Comparison of ENCODE assay signal across 24 cellular contexts in genomic region chr5:81182396-81183390, GRCh38. TPM values are rescaled to one million over a fixed set of nuclear protein-coding genes. Genes with fewer than 3 reads are reported as not detected.
DNase-seq lines count a peak whose midpoint lies in the region; ATAC-seq, FAIRE-seq and TF ChIP-seq lines count a peak whose summit lies in the region.
"Had no signal": no experiment of that assay in that cellular context is flagged by ENCODE, and none has a peak within 500 bp of the region (broad histone marks: within the 10 kb centered on the region; RNA-seq: fewer than 3 reads in every experiment).

No MANE protein-coding gene starts in this region.

- no peak for DNase-seq in activated T-cell treated with anti-CD3 and anti-CD28 coated beads, Interleukin-2, amount 50 U/mL, for 72 hours
- DNase-seq in activated T-cell treated with anti-CD3 and anti-CD28 coated beads, Interleukin-2, amount 50 U/mL, for 48 hours, result no peak
- DNase-seq in GM12892 (ENCODE audit: insufficient read length) (no peak), trophoblast cell (no peak), NCI-H2196 treated with DMSO at 0.1 percent for 48 hours (lab: John Stamatoyannopoulos, UW; ENCODE audit: unreplicated experiment) (no peak), adrenal gland (no peak), OCI-M2 (lab: John Stamatoyannopoulos, UW; ENCODE audit: unreplicated experiment) (no peak)
- DNase-seq: activated CD4-positive, alpha-beta T cell treated with anti-CD3 and anti-CD28 coated beads for 4 hours; activated naive CD4-positive, alpha-beta T cell treated with anti-CD3 and anti-CD28 coated beads for 36 hours; DMS153; heart right ventricle; left colon; NCI-H1048; NCI-H187 treated with DMSO at 0.1 percent for 48 hours; NCI-H226; NCI-H748 treated with DMSO at 0.1 percent for 48 hours; SW 1271 had no signal

- peak overlapping the region; percentile 52 for H4K8ac ChIP-seq in trophoblast cell (ENCODE audit: low read depth, low read length)

- no peak overlapping the region for H4K12ac ChIP-seq in trophoblast cell (ENCODE audit: low read depth, low read length)

- ATAC-seq in activated T-cell treated with anti-CD3 and anti-CD28 coated beads, Interleukin-2, amount 50 U/mL, for 72 hours (replicated peaks in 1 of 2), result peak; percentile 84 to 89
- ATAC-seq: heart right ventricle, left colon had no signal

- H3K9me3 ChIP-seq in OCI-LY3 (ENCODE audit: insufficient read depth, low read length), result no peaks in the 10 kb centered on the region
- no peaks in the 10 kb centered on the region for H3K9me3 ChIP-seq in trophoblast cell (ENCODE audit: insufficient read depth, low read depth, low read length)
- no peaks in the 10 kb centered on the region for H3K9me3 ChIP-seq in adrenal gland (replicated peaks in 1 of 3)
- H3K9me3 ChIP-seq: heart right ventricle had no signal

- H3K9ac ChIP-seq in OCI-LY3 (ENCODE audit: low read length) (peak overlapping the region; percentile 25; the same call in 1 of the 2 replicates), trophoblast cell (ENCODE audit: low read length) (no peak overlapping the region)

- H3K79me2 ChIP-seq in OCI-LY3 (ENCODE audit: low read length), result no peaks in the 10 kb centered on the region
- H3K79me2 ChIP-seq in trophoblast cell (ENCODE audit: control insufficient read depth, insufficient read depth, low read length, poor library complexity), result peaks cover 11% of the 10 kb centered on the region

- H2AK5ac ChIP-seq in trophoblast cell (ENCODE audit: low read length), result peak overlapping the region; percentile 80

- no peaks in the 10 kb centered on the region for H4K20me1 ChIP-seq in OCI-LY3 (ENCODE audit: insufficient read depth, low read length)

- H3K27me3 Mint-ChIP-seq in activated T-cell treated with anti-CD3 and anti-CD28 coated beads, Interleukin-2, amount 50 U/mL, for 72 hours (ENCODE audit: low read depth), result no peaks in the 10 kb centered on the region
- H3K27me3 Mint-ChIP-seq: naive B cell had no signal

- no peaks in the 10 kb centered on the region for H3K9me3 Mint-ChIP-seq in activated T-cell treated with anti-CD3 and anti-CD28 coated beads, Interleukin-2, amount 50 U/mL, for 72 hours
- H3K9me3 Mint-ChIP-seq: activated naive CD4-positive, alpha-beta T cell treated with anti-CD3 and anti-CD28 coated beads for 36 hours had no signal

- H3K36me3 Mint-ChIP-seq in activated T-cell treated with anti-CD3 and anti-CD28 coated beads, Interleukin-2, amount 50 U/mL, for 72 hours (ENCODE audit: insufficient read depth in 2 of 2), result no peaks in the 10 kb centered on the region

- intact Hi-C loops in adrenal gland (cut with DNase I), result no loop called here

- H2BK5ac ChIP-seq in trophoblast cell (ENCODE audit: low read depth, low read length, poor library complexity), result peak overlapping the region; percentile 85

- peaks cover 41% of the 10 kb centered on the region for H3K79me1 ChIP-seq in trophoblast cell (ENCODE audit: low read length)

- TF ChIP-seq CTCF in OCI-LY3 (IDR thresholded peaks at IDR 0.05; ENCODE audit: low read depth, low read length) (no peak), adrenal gland (IDR thresholded peaks at IDR 0.05) (no peak)

- 0 out of 2 replicates have a peak, but pooled peaks cover 3% of the 10 kb centered on the region for H3K27me3 ChIP-seq in OCI-LY3 (ENCODE audit: low read depth, low read length)
- H3K27me3 ChIP-seq in trophoblast cell (ENCODE audit: insufficient read depth, low read length), result no peaks in the 10 kb centered on the region
- H3K27me3 ChIP-seq in adrenal gland, result no peaks in the 10 kb centered on the region
- H3K27me3 ChIP-seq: heart right ventricle had no signal

- H3K27ac ChIP-seq in OCI-LY3 (ENCODE audit: low read length) (peak overlapping the region; percentile 59), trophoblast cell (ENCODE audit: low read depth, low read length) (peak overlapping the region; percentile 100), adrenal gland (no peak overlapping the region)
- H3K27ac ChIP-seq: heart right ventricle had no signal

- H2BK12ac ChIP-seq in trophoblast cell (ENCODE audit: low read length), result peak overlapping the region; percentile 35

- H3K4me1 ChIP-seq in OCI-LY3 (ENCODE audit: low read length) (peaks cover 42% of the 10 kb centered on the region), trophoblast cell (ENCODE audit: control insufficient read depth in 1 of 2, insufficient read depth in 2 of 2, low read length in 2 of 2) (peaks cover 21 to 25% of the 10 kb centered on the region in 2 experiments), adrenal gland (replicated peaks in 1 of 2) (no peaks in the 10 kb centered on the region)

- H2AFZ ChIP-seq in OCI-LY3 (ENCODE audit: low read depth, low read length), result no peak overlapping the region
- no peak overlapping the region for H2AFZ ChIP-seq in trophoblast cell (ENCODE audit: insufficient read depth, low read length, poor library complexity)

- no CpG with 5 or more reads among the region's 9 CpGs for WGBS in trophoblast cell (ENCODE audit: extremely low coverage, insufficient coverage, insufficient read length)
- 80 to 89% (median 83%) methylated on average over 9 of the region's 9 CpGs for WGBS in adrenal gland, 4 donors

- H3K4me3 ChIP-seq in OCI-LY3 (ENCODE audit: low read length), result peak overlapping the region; percentile 46; the same call in 1 of the 2 replicates
- H3K4me3 ChIP-seq in trophoblast cell (ENCODE audit: low read depth, low read length), result no peak overlapping the region
- H3K4me3 ChIP-seq in adrenal gland, result no peak overlapping the region
- H3K4me3 ChIP-seq: heart right ventricle had no signal

- H3K14ac ChIP-seq in trophoblast cell (ENCODE audit: low read length), result peak overlapping the region; percentile 51

- H3K4me3 Mint-ChIP-seq in activated T-cell treated with anti-CD3 and anti-CD28 coated beads, Interleukin-2, amount 50 U/mL, for 72 hours, result peak overlapping the region in 1 of 2 donors; percentile 20
- H3K4me3 Mint-ChIP-seq: activated naive CD4-positive, alpha-beta T cell treated with anti-CD3 and anti-CD28 coated beads for 36 hours had no signal

- no peak for TF ChIP-seq POLR2A in GM12892 (IDR thresholded peaks at IDR 0.05; ENCODE audit: low read depth, low read length)
- no peak for TF ChIP-seq POLR2A in adrenal gland (IDR thresholded peaks at IDR 0.05)

- H3K36me3 ChIP-seq in OCI-LY3 (replicated peaks; ENCODE audit: low read depth, low read length) (no peaks in the 10 kb centered on the region), trophoblast cell (ENCODE audit: control insufficient read depth in 1 of 2, insufficient read depth in 2 of 2, low read length in 2 of 2) (peaks cover 13 to 27% of the 10 kb centered on the region in 2 experiments), adrenal gland (replicated peaks in 1 of 2) (no peaks in the 10 kb centered on the region)

- H4K91ac ChIP-seq in trophoblast cell (ENCODE audit: low read depth, low read length), result peak overlapping the region; percentile 65

- H3K4me1 Mint-ChIP-seq in activated T-cell treated with anti-CD3 and anti-CD28 coated beads, Interleukin-2, amount 50 U/mL, for 72 hours (ENCODE audit: low read depth), result peaks cover 25% of the 10 kb centered on the region

- peak overlapping the region; percentile 25 for H3K4ac ChIP-seq in trophoblast cell (ENCODE audit: low read depth, low read length)

- peak overlapping the region; percentile 64 for H3K4me2 ChIP-seq in OCI-LY3 (ENCODE audit: low read length)
- no peak overlapping the region for H3K4me2 ChIP-seq in trophoblast cell (ENCODE audit: low read length)

- peak overlapping the region; percentile 99 for H2BK120ac ChIP-seq in trophoblast cell (ENCODE audit: insufficient read depth, low read length, poor library complexity)

- no peak overlapping the region for H3K23ac ChIP-seq in trophoblast cell (ENCODE audit: low read length)

- FAIRE-seq in GM12892 (lab: Jason Lieb, UNC), result peak; percentile 76
- FAIRE-seq: G401.6, H1 had no signal

- no peak overlapping the region for H3K27ac Mint-ChIP-seq in activated T-cell treated with anti-CD3 and anti-CD28 coated beads, Interleukin-2, amount 50 U/mL, for 72 hours
- H3K27ac Mint-ChIP-seq: activated naive CD4-positive, alpha-beta T cell treated with anti-CD3 and anti-CD28 coated beads for 36 hours had no signal

- peak overlapping the region; percentile 53 for H3K18ac ChIP-seq in trophoblast cell (ENCODE audit: low read length)

RNA-seq across cellular contexts. Expression of gene CKMT2, which starts 50.4 kb away (rescaled TPM):
- not detected for total RNA-seq in activated T-cell treated with anti-CD3 and anti-CD28 coated beads, Interleukin-2, amount 50 U/mL, for 72 hours
- 0.76 TPM for polyA plus RNA-seq in GM12892 (2012; ENCODE audit: missing spikeins)
- 4.3 TPM in 2 replicates for polyA plus RNA-seq in trophoblast cell (2013)
- total RNA-seq in adrenal gland, result 100 to 1,000 TPM in 1 of 8 donors, 10 to 100 TPM in 7; 33.1 to 112 (median 55.9) TPM
- 100 to 1,000 TPM in 1 of 3 donors, 10 to 100 TPM in 2; 22.5 to 109 (median 47.0) TPM for polyA plus RNA-seq in adrenal gland
- total RNA-seq: activated naive CD4-positive, alpha-beta T cell treated with anti-CD3 and anti-CD28 coated beads for 36 hours; epithelial cell of proximal tubule; LHCN-M2; OCI-LY7 had no signal

Comparison
In these comparisons a context has a peak if more than half of its experiments do, and no peak if none do; other contexts are left out.
1. H3K27ac ChIP-seq: peak in OCI-LY3 (single experiment) and trophoblast cell (single experiment); none in adrenal gland (0 of 5).
2. RNA of gene CKMT2, which starts 50.4 kb away (total RNA-seq): 33.1 to 112 TPM in adrenal gland; not detected in activated T-cell treated with anti-CD3 and anti-CD28 coated beads, Interleukin-2, amount 50 U/mL, for 72 hours; every median in the first group is over 10 times any median in the second.